In the genomic region with DNA sequence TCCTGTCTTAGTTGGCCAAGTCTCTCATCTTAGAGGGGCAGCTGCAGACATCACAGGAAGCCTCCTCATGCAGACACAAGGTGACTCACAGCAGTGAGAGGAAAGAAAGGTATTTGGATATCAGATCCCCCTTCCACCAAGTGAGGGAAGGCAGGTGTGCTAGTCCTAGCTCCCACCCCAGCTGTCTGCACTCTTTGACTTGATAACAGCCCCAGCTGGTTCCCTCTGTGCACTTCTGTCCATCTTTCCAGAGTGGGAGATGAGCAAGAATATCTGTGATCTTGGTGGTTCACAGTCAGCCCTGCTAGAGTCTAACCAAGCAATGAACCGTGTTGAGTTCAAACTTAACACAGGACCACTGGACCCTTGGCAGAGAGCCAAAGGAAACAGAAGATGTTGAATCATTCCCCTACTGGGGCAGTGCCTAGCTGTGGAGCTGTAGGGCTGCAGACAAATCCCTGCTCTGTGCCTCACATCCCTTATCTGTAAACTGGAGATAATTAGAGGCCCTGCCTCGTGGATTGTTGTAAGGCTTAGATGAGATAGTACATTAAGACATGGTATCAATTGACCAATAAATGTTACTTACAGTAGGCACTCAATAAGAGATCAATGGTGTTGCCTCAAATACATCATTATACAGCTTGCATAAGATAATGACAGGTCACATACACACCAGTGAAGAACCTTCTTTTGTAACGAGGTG, we compare ENCODE assay signal across 1 cellular context.
TF ChIP-seq lines count a peak whose summit lies in the region.

No MANE protein-coding gene starts in this region.

TF ChIP-seq in HEK293, 187 proteins besides CTCF, POLR2A, EP300 and RAD21 (continued from another document and continues in another):
- TF ChIP-seq, protein P1, sequence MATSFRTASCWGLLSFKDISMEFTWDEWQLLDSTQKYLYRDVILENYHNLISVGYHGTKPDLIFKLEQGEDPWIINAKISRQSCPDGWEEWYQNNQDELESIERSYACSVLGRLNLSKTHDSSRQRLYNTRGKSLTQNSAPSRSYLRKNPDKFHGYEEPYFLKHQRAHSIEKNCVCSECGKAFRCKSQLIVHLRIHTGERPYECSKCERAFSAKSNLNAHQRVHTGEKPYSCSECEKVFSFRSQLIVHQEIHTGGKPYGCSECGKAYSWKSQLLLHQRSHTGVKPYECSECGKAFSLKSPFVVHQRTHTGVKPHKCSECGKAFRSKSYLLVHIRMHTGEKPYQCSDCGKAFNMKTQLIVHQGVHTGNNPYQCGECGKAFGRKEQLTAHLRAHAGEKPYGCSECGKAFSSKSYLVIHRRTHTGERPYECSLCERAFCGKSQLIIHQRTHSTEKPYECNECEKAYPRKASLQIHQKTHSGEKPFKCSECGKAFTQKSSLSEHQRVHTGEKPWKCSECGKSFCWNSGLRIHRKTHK (tag by site-specific recombination; IDR thresholded peaks at IDR 0.05), result no peak
- no peak for TF ChIP-seq ZNF548 (tag by site-specific recombination; IDR thresholded peaks at IDR 0.05)
- no peak for TF ChIP-seq ZNF341 (tag by site-specific recombination; IDR thresholded peaks at IDR 0.05; ENCODE audit: low read depth)
- TF ChIP-seq YY1 (tag by site-specific recombination; IDR thresholded peaks at IDR 0.05), result no peak
- TF ChIP-seq SP7 (tag by site-specific recombination; IDR thresholded peaks at IDR 0.05), result peak; percentile 98
- peak; percentile 51; the same call in 1 of the 2 replicates for TF ChIP-seq ZBTB8A (tag by site-specific recombination; IDR thresholded peaks at IDR 0.05)
- TF ChIP-seq, protein P2, sequence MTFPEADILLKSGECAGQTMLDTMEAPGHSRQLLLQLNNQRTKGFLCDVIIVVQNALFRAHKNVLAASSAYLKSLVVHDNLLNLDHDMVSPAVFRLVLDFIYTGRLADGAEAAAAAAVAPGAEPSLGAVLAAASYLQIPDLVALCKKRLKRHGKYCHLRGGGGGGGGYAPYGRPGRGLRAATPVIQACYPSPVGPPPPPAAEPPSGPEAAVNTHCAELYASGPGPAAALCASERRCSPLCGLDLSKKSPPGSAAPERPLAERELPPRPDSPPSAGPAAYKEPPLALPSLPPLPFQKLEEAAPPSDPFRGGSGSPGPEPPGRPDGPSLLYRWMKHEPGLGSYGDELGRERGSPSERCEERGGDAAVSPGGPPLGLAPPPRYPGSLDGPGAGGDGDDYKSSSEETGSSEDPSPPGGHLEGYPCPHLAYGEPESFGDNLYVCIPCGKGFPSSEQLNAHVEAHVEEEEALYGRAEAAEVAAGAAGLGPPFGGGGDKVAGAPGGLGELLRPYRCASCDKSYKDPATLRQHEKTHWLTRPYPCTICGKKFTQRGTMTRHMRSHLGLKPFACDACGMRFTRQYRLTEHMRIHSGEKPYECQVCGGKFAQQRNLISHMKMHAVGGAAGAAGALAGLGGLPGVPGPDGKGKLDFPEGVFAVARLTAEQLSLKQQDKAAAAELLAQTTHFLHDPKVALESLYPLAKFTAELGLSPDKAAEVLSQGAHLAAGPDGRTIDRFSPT (tag by site-specific recombination; IDR thresholded peaks at IDR 0.05), result no peak
- TF ChIP-seq, protein P3, sequence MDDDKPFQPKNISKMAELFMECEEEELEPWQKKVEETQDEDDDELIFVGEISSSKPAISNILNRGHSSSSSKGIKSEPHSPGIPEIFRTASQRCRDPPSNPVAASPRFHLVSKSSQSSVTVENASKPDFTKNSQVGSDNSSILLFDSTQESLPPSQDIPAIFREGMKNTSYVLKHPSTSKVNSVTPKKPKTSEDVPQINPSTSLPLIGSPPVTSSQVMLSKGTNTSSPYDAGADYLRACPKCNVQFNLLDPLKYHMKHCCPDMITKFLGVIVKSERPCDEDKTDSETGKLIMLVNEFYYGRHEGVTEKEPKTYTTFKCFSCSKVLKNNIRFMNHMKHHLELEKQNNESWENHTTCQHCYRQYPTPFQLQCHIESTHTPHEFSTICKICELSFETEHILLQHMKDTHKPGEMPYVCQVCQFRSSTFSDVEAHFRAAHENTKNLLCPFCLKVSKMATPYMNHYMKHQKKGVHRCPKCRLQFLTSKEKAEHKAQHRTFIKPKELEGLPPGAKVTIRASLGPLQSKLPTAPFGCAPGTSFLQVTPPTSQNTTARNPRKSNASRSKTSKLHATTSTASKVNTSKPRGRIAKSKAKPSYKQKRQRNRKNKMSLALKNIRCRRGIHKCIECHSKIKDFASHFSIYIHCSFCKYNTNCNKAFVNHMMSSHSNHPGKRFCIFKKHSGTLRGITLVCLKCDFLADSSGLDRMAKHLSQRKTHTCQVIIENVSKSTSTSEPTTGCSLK (tag by site-specific recombination; IDR thresholded peaks at IDR 0.05), result no peak
- TF ChIP-seq BCL11B (tag by site-specific recombination; IDR thresholded peaks at IDR 0.05; ENCODE audit: low read depth), result no peak
- TF ChIP-seq ZBTB20 (tag by site-specific recombination; IDR thresholded peaks at IDR 0.05), result 0 out of 2 replicates have a peak, but pooled peaks have one; percentile 56
- TF ChIP-seq YY2 (tag by site-specific recombination; IDR thresholded peaks at IDR 0.05), result no peak
- TF ChIP-seq FEZF1 (tag by site-specific recombination; IDR thresholded peaks at IDR 0.05), result peak; percentile 67
- TF ChIP-seq ZNF600 (tag by site-specific recombination; IDR thresholded peaks at IDR 0.05), result peak; percentile 78
- TF ChIP-seq ZNF791 (tag by site-specific recombination; IDR thresholded peaks at IDR 0.05), result no peak
- TF ChIP-seq OSR2 (tag by site-specific recombination; IDR thresholded peaks at IDR 0.05), result peak; percentile 74; the same call in 1 of the 2 replicates
- TF ChIP-seq ZNF549 (tag by site-specific recombination; IDR thresholded peaks at IDR 0.05), result no peak
- TF ChIP-seq, protein P4, sequence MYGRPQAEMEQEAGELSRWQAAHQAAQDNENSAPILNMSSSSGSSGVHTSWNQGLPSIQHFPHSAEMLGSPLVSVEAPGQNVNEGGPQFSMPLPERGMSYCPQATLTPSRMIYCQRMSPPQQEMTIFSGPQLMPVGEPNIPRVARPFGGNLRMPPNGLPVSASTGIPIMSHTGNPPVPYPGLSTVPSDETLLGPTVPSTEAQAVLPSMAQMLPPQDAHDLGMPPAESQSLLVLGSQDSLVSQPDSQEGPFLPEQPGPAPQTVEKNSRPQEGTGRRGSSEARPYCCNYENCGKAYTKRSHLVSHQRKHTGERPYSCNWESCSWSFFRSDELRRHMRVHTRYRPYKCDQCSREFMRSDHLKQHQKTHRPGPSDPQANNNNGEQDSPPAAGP (tag by site-specific recombination; IDR thresholded peaks at IDR 0.05), result no peak
- no peak for TF ChIP-seq ZNF223 (tag by site-specific recombination; IDR thresholded peaks at IDR 0.05)
- no peak for TF ChIP-seq ZFHX2 (tag by site-specific recombination; conservative IDR thresholded peaks at IDR 0.05)
- TF ChIP-seq ZSCAN23 (tag by site-specific recombination; IDR thresholded peaks at IDR 0.05), result no peak
- TF ChIP-seq, protein P5, sequence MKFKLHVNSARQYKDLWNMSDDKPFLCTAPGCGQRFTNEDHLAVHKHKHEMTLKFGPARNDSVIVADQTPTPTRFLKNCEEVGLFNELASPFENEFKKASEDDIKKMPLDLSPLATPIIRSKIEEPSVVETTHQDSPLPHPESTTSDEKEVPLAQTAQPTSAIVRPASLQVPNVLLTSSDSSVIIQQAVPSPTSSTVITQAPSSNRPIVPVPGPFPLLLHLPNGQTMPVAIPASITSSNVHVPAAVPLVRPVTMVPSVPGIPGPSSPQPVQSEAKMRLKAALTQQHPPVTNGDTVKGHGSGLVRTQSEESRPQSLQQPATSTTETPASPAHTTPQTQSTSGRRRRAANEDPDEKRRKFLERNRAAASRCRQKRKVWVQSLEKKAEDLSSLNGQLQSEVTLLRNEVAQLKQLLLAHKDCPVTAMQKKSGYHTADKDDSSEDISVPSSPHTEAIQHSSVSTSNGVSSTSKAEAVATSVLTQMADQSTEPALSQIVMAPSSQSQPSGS (tag by site-specific recombination; IDR thresholded peaks at IDR 0.05; ENCODE audit: low read depth), result no peak
- peak; percentile 71 for TF ChIP-seq ZNF843 (tag by site-specific recombination; IDR thresholded peaks at IDR 0.05)
- TF ChIP-seq REPIN1 (tag by site-specific recombination; IDR thresholded peaks at IDR 0.05; ENCODE audit: low read depth), result peak; percentile 96
- TF ChIP-seq ZNF140 (tag by site-specific recombination; IDR thresholded peaks at IDR 0.05), result no peak
- no peak for TF ChIP-seq ZNF76 (tag by site-specific recombination; IDR thresholded peaks at IDR 0.05; ENCODE audit: borderline replicate concordance, low read depth)
- TF ChIP-seq ZNF132 (tag by site-specific recombination; IDR thresholded peaks at IDR 0.05; ENCODE audit: borderline replicate concordance), result no peak
- TF ChIP-seq, protein P6, sequence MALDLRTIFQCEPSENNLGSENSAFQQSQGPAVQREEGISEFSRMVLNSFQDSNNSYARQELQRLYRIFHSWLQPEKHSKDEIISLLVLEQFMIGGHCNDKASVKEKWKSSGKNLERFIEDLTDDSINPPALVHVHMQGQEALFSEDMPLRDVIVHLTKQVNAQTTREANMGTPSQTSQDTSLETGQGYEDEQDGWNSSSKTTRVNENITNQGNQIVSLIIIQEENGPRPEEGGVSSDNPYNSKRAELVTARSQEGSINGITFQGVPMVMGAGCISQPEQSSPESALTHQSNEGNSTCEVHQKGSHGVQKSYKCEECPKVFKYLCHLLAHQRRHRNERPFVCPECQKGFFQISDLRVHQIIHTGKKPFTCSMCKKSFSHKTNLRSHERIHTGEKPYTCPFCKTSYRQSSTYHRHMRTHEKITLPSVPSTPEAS (tag by site-specific recombination; IDR thresholded peaks at IDR 0.05), result no peak
- TF ChIP-seq ZNF626 (tag by site-specific recombination; IDR thresholded peaks at IDR 0.05), result no peak
- TF ChIP-seq, protein P7, sequence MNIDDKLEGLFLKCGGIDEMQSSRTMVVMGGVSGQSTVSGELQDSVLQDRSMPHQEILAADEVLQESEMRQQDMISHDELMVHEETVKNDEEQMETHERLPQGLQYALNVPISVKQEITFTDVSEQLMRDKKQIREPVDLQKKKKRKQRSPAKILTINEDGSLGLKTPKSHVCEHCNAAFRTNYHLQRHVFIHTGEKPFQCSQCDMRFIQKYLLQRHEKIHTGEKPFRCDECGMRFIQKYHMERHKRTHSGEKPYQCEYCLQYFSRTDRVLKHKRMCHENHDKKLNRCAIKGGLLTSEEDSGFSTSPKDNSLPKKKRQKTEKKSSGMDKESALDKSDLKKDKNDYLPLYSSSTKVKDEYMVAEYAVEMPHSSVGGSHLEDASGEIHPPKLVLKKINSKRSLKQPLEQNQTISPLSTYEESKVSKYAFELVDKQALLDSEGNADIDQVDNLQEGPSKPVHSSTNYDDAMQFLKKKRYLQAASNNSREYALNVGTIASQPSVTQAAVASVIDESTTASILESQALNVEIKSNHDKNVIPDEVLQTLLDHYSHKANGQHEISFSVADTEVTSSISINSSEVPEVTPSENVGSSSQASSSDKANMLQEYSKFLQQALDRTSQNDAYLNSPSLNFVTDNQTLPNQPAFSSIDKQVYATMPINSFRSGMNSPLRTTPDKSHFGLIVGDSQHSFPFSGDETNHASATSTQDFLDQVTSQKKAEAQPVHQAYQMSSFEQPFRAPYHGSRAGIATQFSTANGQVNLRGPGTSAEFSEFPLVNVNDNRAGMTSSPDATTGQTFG (tag by site-specific recombination; IDR thresholded peaks at IDR 0.05; ENCODE audit: borderline replicate concordance), result no peak
- no peak for TF ChIP-seq ZNF157 (tag by site-specific recombination; IDR thresholded peaks at IDR 0.05)
- TF ChIP-seq GLIS2 (tag by site-specific recombination; IDR thresholded peaks at IDR 0.05), result no peak
- no peak for TF ChIP-seq ZNF404 (tag by site-specific recombination; IDR thresholded peaks at IDR 0.05)
- TF ChIP-seq ZNF776 (tag by site-specific recombination; IDR thresholded peaks at IDR 0.05; ENCODE audit: borderline replicate concordance), result no peak
- TF ChIP-seq ZNF248 (tag by site-specific recombination; IDR thresholded peaks at IDR 0.05), result no peak
- TF ChIP-seq ZNF335 (tag by site-specific recombination; conservative IDR thresholded peaks at IDR 0.05), result peak; percentile 41; the same call in 1 of the 2 replicates
- no peak for TF ChIP-seq ZNF16 (tag by site-specific recombination; IDR thresholded peaks at IDR 0.05; ENCODE audit: low read depth)
- TF ChIP-seq, protein P8, sequence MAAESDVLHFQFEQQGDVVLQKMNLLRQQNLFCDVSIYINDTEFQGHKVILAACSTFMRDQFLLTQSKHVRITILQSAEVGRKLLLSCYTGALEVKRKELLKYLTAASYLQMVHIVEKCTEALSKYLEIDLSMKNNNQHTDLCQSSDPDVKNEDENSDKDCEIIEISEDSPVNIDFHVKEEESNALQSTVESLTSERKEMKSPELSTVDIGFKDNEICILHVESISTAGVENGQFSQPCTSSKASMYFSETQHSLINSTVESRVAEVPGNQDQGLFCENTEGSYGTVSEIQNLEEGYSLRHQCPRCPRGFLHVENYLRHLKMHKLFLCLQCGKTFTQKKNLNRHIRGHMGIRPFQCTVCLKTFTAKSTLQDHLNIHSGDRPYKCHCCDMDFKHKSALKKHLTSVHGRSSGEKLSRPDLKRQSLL (tag by site-specific recombination; IDR thresholded peaks at IDR 0.05), result no peak
- no peak for TF ChIP-seq ZNF202 (tag by site-specific recombination; IDR thresholded peaks at IDR 0.05; ENCODE audit: borderline replicate concordance)
- no peak for TF ChIP-seq ZNF521 (tag by site-specific recombination; IDR thresholded peaks at IDR 0.05)
- no peak for TF ChIP-seq ZNF416 (tag by site-specific recombination; IDR thresholded peaks at IDR 0.05)
- TF ChIP-seq ZNF768 (tag by site-specific recombination; IDR thresholded peaks at IDR 0.05), result no peak
- TF ChIP-seq ZNF184 (tag by site-specific recombination; IDR thresholded peaks at IDR 0.05), result peak; percentile 94
- TF ChIP-seq ZNF239 (tag by site-specific recombination; IDR thresholded peaks at IDR 0.05), result no peak
- no peak for TF ChIP-seq ZNF155 (tag by site-specific recombination; IDR thresholded peaks at IDR 0.05)
- no peak for TF ChIP-seq ZNF112 (tag by site-specific recombination; IDR thresholded peaks at IDR 0.05)
- TF ChIP-seq ZNF48 (tag by site-specific recombination; IDR thresholded peaks at IDR 0.05), result no peak
- TF ChIP-seq KLF16 (tag by site-specific recombination; IDR thresholded peaks at IDR 0.05), result no peak
- no peak for TF ChIP-seq ZNF785 (tag by site-specific recombination; IDR thresholded peaks at IDR 0.05)
- no peak for TF ChIP-seq KLF9 (tag by site-specific recombination; IDR thresholded peaks at IDR 0.05; ENCODE audit: low read depth)
- no peak for TF ChIP-seq HOXD13 (CRISPR knock-in tag; IDR thresholded peaks at IDR 0.05; ENCODE audit: borderline replicate concordance)
- no peak for TF ChIP-seq HOXC10 (CRISPR knock-in tag; IDR thresholded peaks at IDR 0.05)
- TF ChIP-seq ZBTB7A (tag by site-specific recombination; IDR thresholded peaks at IDR 0.05; ENCODE audit: low read depth), result no peak
- no peak for TF ChIP-seq ZNF433 (tag by site-specific recombination; IDR thresholded peaks at IDR 0.05; ENCODE audit: low read depth)
- TF ChIP-seq GLI4 (tag by site-specific recombination; IDR thresholded peaks at IDR 0.05), result no peak
- no peak for TF ChIP-seq ZNF837 (tag by site-specific recombination; IDR thresholded peaks at IDR 0.05)
- TF ChIP-seq ZNF571 (tag by site-specific recombination; IDR thresholded peaks at IDR 0.05), result no peak
- no peak for TF ChIP-seq ZNF175 (tag by site-specific recombination; IDR thresholded peaks at IDR 0.05)
- TF ChIP-seq ZNF510 (tag by site-specific recombination; IDR thresholded peaks at IDR 0.05; ENCODE audit: insufficient replicate concordance), result no peak
- TF ChIP-seq ZNF426 (tag by site-specific recombination; IDR thresholded peaks at IDR 0.05), result no peak
- no peak for TF ChIP-seq RBAK (tag by site-specific recombination; IDR thresholded peaks at IDR 0.05)
- no peak for TF ChIP-seq ZSCAN16 (tag by site-specific recombination; IDR thresholded peaks at IDR 0.05)
- TF ChIP-seq ZNF529 (tag by site-specific recombination; IDR thresholded peaks at IDR 0.05; ENCODE audit: insufficient replicate concordance), result no peak
- TF ChIP-seq ZNF2 (tag by site-specific recombination; IDR thresholded peaks at IDR 0.05), result 0 out of 2 replicates have a peak, but pooled peaks have one; percentile 65
